9 cellular contexts compared by ENCODE assay signal in the genomic region with DNA sequence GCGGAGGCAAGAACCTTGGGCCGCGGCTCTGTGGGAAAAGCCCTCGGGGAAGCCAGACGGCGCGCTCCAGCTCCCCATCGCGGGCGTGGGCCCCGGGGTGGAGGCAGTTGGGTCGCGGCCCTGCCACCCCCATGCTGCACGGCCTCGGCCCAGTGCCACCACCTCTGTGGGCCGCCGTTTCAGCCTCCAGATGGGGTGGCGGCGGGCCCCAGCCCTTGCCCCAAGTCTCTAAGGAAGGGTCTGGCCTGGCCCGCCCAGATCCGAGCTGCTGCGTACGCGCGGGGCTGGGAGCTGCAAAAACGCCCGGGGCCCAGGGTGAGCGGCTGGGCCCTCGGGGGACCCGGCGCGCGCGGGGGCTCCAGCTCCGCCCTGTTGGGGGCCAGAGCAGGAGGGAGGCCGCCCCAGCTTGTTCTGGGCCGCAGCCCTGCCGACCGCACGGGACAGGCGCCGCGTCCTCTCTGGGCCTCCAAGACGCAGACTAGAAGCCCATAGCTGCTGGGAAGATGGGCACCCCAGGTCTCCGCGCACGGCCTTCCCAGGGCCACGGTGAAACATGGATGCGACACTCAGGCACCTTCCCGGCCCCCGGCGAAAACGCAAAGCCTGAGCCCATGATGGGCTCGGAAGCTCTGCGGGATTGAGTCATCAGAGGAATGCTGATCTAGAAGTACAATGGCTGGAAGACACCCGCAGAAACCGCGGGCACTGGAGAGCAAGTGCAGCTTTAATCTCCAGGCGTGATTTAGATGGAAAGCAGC.
DNase-seq lines count a peak whose midpoint lies in the region; ATAC-seq and TF ChIP-seq lines count a peak whose summit lies in the region.
"Had no signal": no experiment of that assay in that cellular context is flagged by ENCODE, and none has a peak within 500 bp of the region (broad histone marks: within the 10 kb centered on the region; RNA-seq: fewer than 3 reads in every experiment).

No MANE protein-coding gene starts in this region.

- peaks cover 50 to 64% of the 10 kb centered on the region in 2 donors for H3K27me3 Mint-ChIP-seq in effector memory CD8-positive, alpha-beta T cell

- H3K36me3 ChIP-seq in esophagus squamous epithelium (no peaks in the 10 kb centered on the region), mucosa of descending colon (ENCODE audit: low read depth) (no peaks in the 10 kb centered on the region), upper lobe of right lung (no peaks in the 10 kb centered on the region)

- no peak for TF ChIP-seq CTCF in esophagus squamous epithelium (IDR thresholded peaks at IDR 0.05)
- TF ChIP-seq CTCF in mucosa of descending colon (IDR thresholded peaks at IDR 0.05), result no peak
- no peak for TF ChIP-seq CTCF in upper lobe of right lung (IDR thresholded peaks at IDR 0.05)

- H3K4me1 Mint-ChIP-seq in effector memory CD8-positive, alpha-beta T cell (ENCODE audit: low read depth in 2 of 2), result peaks cover 0 to 4% of the 10 kb centered on the region in 2 donors

- H3K27ac ChIP-seq in esophagus squamous epithelium, result peak overlapping the region; percentile 88 to 93 (median 93)
- H3K27ac ChIP-seq in upper lobe of right lung, result peak overlapping the region; percentile 82

- peaks cover 0 to 5% of the 10 kb centered on the region in 2 donors for H3K9me3 Mint-ChIP-seq in activated naive CD4-positive, alpha-beta T cell treated with anti-CD3 and anti-CD28 coated beads, Interleukin-2, amount 50 U/mL, for 72 hours
- no peaks in the 10 kb centered on the region for H3K9me3 Mint-ChIP-seq in effector memory CD8-positive, alpha-beta T cell

- H3K4me3 ChIP-seq in esophagus squamous epithelium, result peak overlapping the region; percentile 39 to 69 (median 56)
- no peak overlapping the region for H3K4me3 ChIP-seq in mucosa of descending colon
- H3K4me3 ChIP-seq in upper lobe of right lung, result peak overlapping the region; percentile 57

- TF ChIP-seq POLR2A in esophagus squamous epithelium (IDR thresholded peaks at IDR 0.05), result no peak

- no peaks in the 10 kb centered on the region for H3K9me3 ChIP-seq in esophagus squamous epithelium
- no peaks in the 10 kb centered on the region for H3K9me3 ChIP-seq in mucosa of descending colon
- H3K9me3 ChIP-seq in upper lobe of right lung, result no peaks in the 10 kb centered on the region

- no peak overlapping the region for H3K27ac Mint-ChIP-seq in activated naive CD4-positive, alpha-beta T cell treated with anti-CD3 and anti-CD28 coated beads, Interleukin-2, amount 50 U/mL, for 72 hours
- no peak overlapping the region for H3K27ac Mint-ChIP-seq in effector memory CD8-positive, alpha-beta T cell

- DNase-seq in activated naive CD4-positive, alpha-beta T cell treated with anti-CD3 and anti-CD28 coated beads, Interleukin-2, amount 50 U/mL, for 72 hours (ENCODE audit: low spot score in 2 of 2), result no peak
- no peak for DNase-seq in activated naive CD4-positive, alpha-beta T cell treated with anti-CD3 and anti-CD28 coated beads, Interleukin-2, amount 50 U/mL, for 16 hours
- DNase-seq in esophagus squamous epithelium (lab: John Stamatoyannopoulos, UW), result no peak
- peak in 1 of 3 donors; percentile 37 for DNase-seq in mucosa of descending colon
- DNase-seq in upper lobe of right lung, result peak; percentile 67
- DNase-seq in SHP77 treated with DMSO at 0.1 percent for 48 hours (lab: John Stamatoyannopoulos, UW), result no peak
- DNase-seq in NCI-H1105 (lab: John Stamatoyannopoulos, UW), result no peak
- DNase-seq in effector memory CD8-positive, alpha-beta T cell, result no peak
- DNase-seq: NCI-H446 had no signal

- WGBS in esophagus squamous epithelium, 2 donors, result 12 to 33% methylated on average over 1 to 4 of the region's 59 CpGs

- H3K4me3 Mint-ChIP-seq in effector memory CD8-positive, alpha-beta T cell, result peak overlapping the region in 1 of 2 donors; percentile 19

- no peaks in the 10 kb centered on the region for H3K36me3 Mint-ChIP-seq in activated naive CD4-positive, alpha-beta T cell treated with anti-CD3 and anti-CD28 coated beads, Interleukin-2, amount 50 U/mL, for 72 hours
- H3K36me3 Mint-ChIP-seq in effector memory CD8-positive, alpha-beta T cell (ENCODE audit: insufficient read depth), result no peaks in the 10 kb centered on the region

- peak; percentile 22 to 26 for ATAC-seq in activated naive CD4-positive, alpha-beta T cell treated with anti-CD3 and anti-CD28 coated beads, Interleukin-2, amount 50 U/mL, for 72 hours
- ATAC-seq in mucosa of descending colon, result peak; percentile 5
- ATAC-seq in upper lobe of right lung, result peak; percentile 36
- no peak for ATAC-seq in effector memory CD8-positive, alpha-beta T cell (replicated peaks)

- H3K4me1 ChIP-seq in esophagus squamous epithelium, result peaks cover 9 to 52% (median 13%) of the 10 kb centered on the region in 3 donors
- peaks cover 3% of the 10 kb centered on the region for H3K4me1 ChIP-seq in mucosa of descending colon (ENCODE audit: low read depth)
- peaks cover 12% of the 10 kb centered on the region for H3K4me1 ChIP-seq in upper lobe of right lung

- H3K27me3 ChIP-seq in esophagus squamous epithelium (peaks cover 0 to 22% (median 0%) of the 10 kb centered on the region in 4 donors), upper lobe of right lung (no peaks in the 10 kb centered on the region)

- intact Hi-C loops in esophagus squamous epithelium (cut with DNase I), result no loop called here
- intact Hi-C loops in mucosa of descending colon (cut with DNase I, micrococcal nuclease), result loop anchor here in 1 of 2 donors (10.0 kb wide), 1 partner anchor 112 kb away; a partner anchor contains a TSS
- intact Hi-C loops in upper lobe of right lung (cut with DNase I), result no loop called here
